ENCODE assay signal across 28 cellular contexts in genomic region chr15:91593653-91594052, GRCh38.
"Had no signal": no experiment of that assay in that cellular context is flagged by ENCODE, and none has a peak within 500 bp of the region (broad histone marks: within the 10 kb centered on the region; RNA-seq: fewer than 3 reads in every experiment).

No MANE protein-coding gene starts in this region.

- H3K9me3 ChIP-seq: ovary, psoas muscle, right lobe of liver, sigmoid colon, stomach, thoracic aorta, thyroid gland, tibial nerve, upper lobe of left lung, vagina had no signal

- H3K27me3 ChIP-seq: neural progenitor cell, ovary, right lobe of liver, sigmoid colon, thyroid gland, upper lobe of left lung, vagina had no signal

- H3K9ac ChIP-seq: neural progenitor cell, parathyroid adenoma had no signal

- H3K4me3 Mint-ChIP-seq: nephron; neural progenitor cell; stimulated activated effector memory CD8-positive, alpha-beta T cell treated with anti-CD3 and anti-CD28 coated beads, Interleukin-12 subunit alpha, Interleukin-12 subunit beta, amount 100 ng/mL, for 72 hours; stimulated activated naive B cell treated with anti-CD40 and anti-IgM and Interleukin-4, amounts not matched to agents 10 μg/mL and 1 μg/mL and 100 μg/mL, for 72 hours; stimulated activated naive CD8-positive, alpha-beta T cell treated with anti-CD3 and anti-CD28 coated beads, Interleukin-15, Interleukin-2, amounts not matched to agents 100 ng/mL and 50 ng/mL, for 24 hours had no signal

- DNase-seq: occipital lobe; ovary; posterior cingulate gyrus; psoas muscle; right cardiac atrium; right lobe of liver; sigmoid colon; small intestine; stimulated activated CD4-positive, alpha-beta T cell treated with anti-CD3 and anti-CD28 coated beads, Interleukin-15, amount 100 ng/mL, for 24 hours; stimulated activated CD4-positive, alpha-beta T cell treated with anti-CD3 and anti-CD28 coated beads, Interleukin-2, amount 100 ng/mL, for 24 hours; stimulated activated CD4-positive, alpha-beta T cell treated with anti-CD3 and anti-CD28 coated beads, Interleukin-2, amount 100 ng/mL, for 48 hours; stimulated activated CD4-positive, alpha-beta T cell treated with anti-CD3 and anti-CD28 coated beads, Interleukin-4, amount 100 ng/mL, for 24 hours; stimulated activated naive B cell treated with anti-CD40 and anti-IgM and Interleukin-4, amounts not matched to agents 10 μg/mL and 1 μg/mL and 100 μg/mL, for 72 hours; stimulated activated naive CD4-positive, alpha-beta T cell treated with Interleukin-2 at 50 U/mL for 16 hours; stomach; thyroid gland; trophoblast cell; upper lobe of left lung had no signal

- H3K79me2 ChIP-seq: parathyroid adenoma had no signal

- H3K4me3 ChIP-seq: neural progenitor cell, ovary, psoas muscle, right lobe of liver, sigmoid colon, stomach, thoracic aorta, thyroid gland, tibial nerve, upper lobe of left lung, vagina had no signal

- H3K4me1 ChIP-seq: neural progenitor cell, parathyroid adenoma, psoas muscle, right lobe of liver, sigmoid colon, stomach, thyroid gland, tibial nerve, upper lobe of left lung, vagina had no signal

- H3K9me3 Mint-ChIP-seq: nephron; neural progenitor cell; stimulated activated effector memory CD8-positive, alpha-beta T cell treated with anti-CD3 and anti-CD28 coated beads, Interleukin-12 subunit alpha, Interleukin-12 subunit beta, amount 100 ng/mL, for 72 hours; stimulated activated naive B cell treated with anti-CD40 and anti-IgM and Interleukin-4, amounts not matched to agents 10 μg/mL and 1 μg/mL and 100 μg/mL, for 72 hours; stimulated activated naive CD8-positive, alpha-beta T cell treated with anti-CD3 and anti-CD28 coated beads, Interleukin-15, Interleukin-2, amounts not matched to agents 100 ng/mL and 50 ng/mL, for 24 hours had no signal

- H3K36me3 Mint-ChIP-seq: neural progenitor cell; stimulated activated effector memory CD8-positive, alpha-beta T cell treated with anti-CD3 and anti-CD28 coated beads, Interleukin-12 subunit alpha, Interleukin-12 subunit beta, amount 100 ng/mL, for 72 hours; stimulated activated naive B cell treated with anti-CD40 and anti-IgM and Interleukin-4, amounts not matched to agents 10 μg/mL and 1 μg/mL and 100 μg/mL, for 72 hours had no signal

- H3K36me3 ChIP-seq: neural progenitor cell, ovary, right lobe of liver, sigmoid colon, stomach, thoracic aorta, thyroid gland, tibial nerve, upper lobe of left lung, vagina had no signal

- H3K4me1 Mint-ChIP-seq: nephron; stimulated activated effector memory CD8-positive, alpha-beta T cell treated with anti-CD3 and anti-CD28 coated beads, Interleukin-12 subunit alpha, Interleukin-12 subunit beta, amount 100 ng/mL, for 72 hours; stimulated activated naive B cell treated with anti-CD40 and anti-IgM and Interleukin-4, amounts not matched to agents 10 μg/mL and 1 μg/mL and 100 μg/mL, for 72 hours had no signal

- H3K4me2 ChIP-seq: neural progenitor cell had no signal

- H3K27ac Mint-ChIP-seq: nephron; neural progenitor cell; progenitor cell of endocrine pancreas; stimulated activated effector memory CD8-positive, alpha-beta T cell treated with anti-CD3 and anti-CD28 coated beads, Interleukin-12 subunit alpha, Interleukin-12 subunit beta, amount 100 ng/mL, for 72 hours; stimulated activated naive B cell treated with anti-CD40 and anti-IgM and Interleukin-4, amounts not matched to agents 10 μg/mL and 1 μg/mL and 100 μg/mL, for 72 hours had no signal

- H3K27ac ChIP-seq: neural progenitor cell, ovary, parathyroid adenoma, psoas muscle, right lobe of liver, sigmoid colon, stomach, thoracic aorta, thyroid gland, tibial nerve, upper lobe of left lung, vagina had no signal

- H2AFZ ChIP-seq: neural progenitor cell, parathyroid adenoma had no signal

- ATAC-seq: psoas muscle; right cardiac atrium; right lobe of liver; stimulated activated effector memory CD8-positive, alpha-beta T cell treated with anti-CD3 and anti-CD28 coated beads, Interleukin-12 subunit alpha, Interleukin-12 subunit beta, amount 100 ng/mL, for 72 hours; stimulated activated naive B cell treated with anti-CD40 and anti-IgM and Interleukin-4, amounts not matched to agents 10 μg/mL and 1 μg/mL and 100 μg/mL, for 72 hours had no signal

- FAIRE-seq: small intestine, urothelium cell line had no signal
